Comparison of ENCODE assay signal across 29 cellular contexts in the genomic region with DNA sequence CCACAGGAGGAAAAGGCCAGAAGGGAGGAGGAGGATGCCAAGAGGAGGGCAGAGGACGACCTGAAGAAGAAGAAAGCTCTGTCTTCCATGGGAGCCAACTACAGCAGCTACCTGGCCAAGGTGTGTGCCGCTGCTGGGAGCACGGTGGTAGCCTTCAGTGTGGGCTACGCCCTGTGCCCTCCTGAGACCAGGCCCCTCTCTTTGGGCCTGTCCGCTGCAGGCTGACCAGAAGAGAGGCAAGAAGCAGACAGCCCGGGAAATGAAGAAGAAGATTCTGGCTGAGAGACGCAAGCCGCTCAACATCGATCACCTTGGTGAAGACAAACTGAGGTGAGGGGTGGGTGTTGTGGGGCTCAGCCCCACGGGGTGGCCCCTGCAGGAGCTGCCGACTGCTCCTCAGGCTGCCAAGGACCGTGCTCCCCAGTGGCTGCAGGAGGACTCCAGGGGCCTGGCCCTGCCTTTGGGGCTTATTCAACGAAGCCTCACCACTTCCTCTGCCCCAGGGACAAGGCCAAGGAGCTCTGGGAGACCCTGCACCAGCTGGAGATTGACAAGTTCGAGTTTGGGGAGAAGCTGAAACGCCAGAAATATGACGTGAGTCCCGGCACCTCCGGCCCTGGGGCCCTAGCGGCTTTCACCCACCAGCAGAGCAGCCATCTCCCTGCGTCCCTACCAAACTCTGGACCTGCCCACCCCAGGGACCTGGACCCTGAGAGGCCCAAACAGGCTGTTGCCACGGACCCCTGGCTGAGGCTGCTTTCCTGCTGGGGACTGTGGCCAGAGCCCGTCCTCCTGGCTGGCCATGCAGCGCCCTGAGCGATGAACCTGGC. TPM values are rescaled to one million over a fixed set of nuclear protein-coding genes. Genes with fewer than 3 reads are reported as not detected.
DNase-seq lines count a peak whose midpoint lies in the region; ATAC-seq, FAIRE-seq and TF ChIP-seq lines count a peak whose summit lies in the region.
"Had no signal": no experiment of that assay in that cellular context is flagged by ENCODE, and none has a peak within 500 bp of the region (broad histone marks: within the 10 kb centered on the region; RNA-seq: fewer than 3 reads in every experiment).

No MANE protein-coding gene starts in this region.

- TF ChIP-seq CTCF in RWPE2 (IDR thresholded peaks at IDR 0.05; ENCODE audit: poor library complexity, severe bottlenecking) (no peak), neural progenitor cell (IDR thresholded peaks at IDR 0.05) (no peak)

- DNase-seq in 8988T = peak; percentile 33
- peak; percentile 9 for DNase-seq in AG20443 (ENCODE audit: low spot score)
- peak; percentile 53 for DNase-seq in RWPE2 (ENCODE audit: low spot score)
- DNase-seq in neural progenitor cell (ENCODE audit: low spot score) = no peak
- DNase-seq in NCI-H1694 treated with DMSO at 0.1 percent for 48 hours (lab: John Stamatoyannopoulos, UW) = no peak
- no peak for DNase-seq in RCC 7860 (ENCODE audit: low spot score)
- DNase-seq: activated CD4-positive, alpha-beta T cell treated with anti-CD3 and anti-CD28 coated beads for 1 hour; activated CD8-positive, alpha-beta memory T cell treated with anti-CD3 and anti-CD28 coated beads, Interleukin-2, amount 10 ng/mL, durations not matched to agents 7 days and 5 days; activated naive CD4-positive, alpha-beta T cell treated with anti-CD3 and anti-CD28 coated beads for 36 hours; activated T-cell treated with anti-CD3 and anti-CD28 coated beads, Interleukin-2, amount 50 U/mL, for 72 hours; central memory CD4-positive, alpha-beta T cell; dermis blood vessel endothelial cell; DMS53; H9; Kasumi-1; NCI-H1694; NCI-H2171; NCI-H524; PC-9; sigmoid colon had no signal

- no peak for FAIRE-seq in RCC 7860 (lab: Jason Lieb, UNC)
- FAIRE-seq: astrocyte, G401.6 had no signal

- H3K27me3 ChIP-seq in RWPE2 (ENCODE audit: insufficient read depth, poor library complexity, severe bottlenecking) (no peaks in the 10 kb centered on the region), neural progenitor cell (no peaks in the 10 kb centered on the region)
- H3K27me3 ChIP-seq: ovary, tibial nerve had no signal

- H3K4me3 ChIP-seq in RWPE2 (ENCODE audit: severe bottlenecking) = no peak overlapping the region
- no peak overlapping the region for H3K4me3 ChIP-seq in neural progenitor cell
- H3K4me3 ChIP-seq: ovary, PC-9, sigmoid colon, SJCRH30, tibial nerve had no signal

- no peak overlapping the region for H3K4me3 Mint-ChIP-seq in neural progenitor cell
- H3K4me3 Mint-ChIP-seq: activated CD8-positive, alpha-beta memory T cell treated with anti-CD3 and anti-CD28 coated beads, Interleukin-2, amount 10 ng/mL, durations not matched to agents 7 days and 5 days; activated naive CD4-positive, alpha-beta T cell treated with anti-CD3 and anti-CD28 coated beads for 36 hours; activated T-cell treated with anti-CD3 and anti-CD28 coated beads, Interleukin-2, amount 50 U/mL, for 72 hours; H9; memory B cell had no signal

- H2AFZ ChIP-seq in neural progenitor cell (replicated peaks) = no peak overlapping the region
- H2AFZ ChIP-seq: PC-9 had no signal

- H3K27ac Mint-ChIP-seq in neural progenitor cell = peak overlapping the region; percentile 74
- H3K27ac Mint-ChIP-seq: activated CD8-positive, alpha-beta memory T cell treated with anti-CD3 and anti-CD28 coated beads, Interleukin-2, amount 10 ng/mL, durations not matched to agents 7 days and 5 days; activated naive CD4-positive, alpha-beta T cell treated with anti-CD3 and anti-CD28 coated beads for 36 hours; activated T-cell treated with anti-CD3 and anti-CD28 coated beads, Interleukin-2, amount 50 U/mL, for 72 hours; H9; memory B cell had no signal

- H3K9ac ChIP-seq in neural progenitor cell = no peak overlapping the region

- peaks cover 16% of the 10 kb centered on the region for H3K4me1 Mint-ChIP-seq in neural progenitor cell

- H3K27me3 Mint-ChIP-seq in neural progenitor cell (ENCODE audit: insufficient read depth, low read depth) = peaks cover 16% of the 10 kb centered on the region

- H3K36me3 Mint-ChIP-seq in neural progenitor cell = no peaks in the 10 kb centered on the region
- H3K36me3 Mint-ChIP-seq: activated CD8-positive, alpha-beta memory T cell treated with anti-CD3 and anti-CD28 coated beads, Interleukin-2, amount 10 ng/mL, durations not matched to agents 7 days and 5 days had no signal

- H4K20me1 ChIP-seq in neural progenitor cell (ENCODE audit: low read depth) = no peaks in the 10 kb centered on the region

- no peak overlapping the region for H3K4me2 ChIP-seq in neural progenitor cell
- H3K4me2 ChIP-seq: PC-9 had no signal

- H3K27ac ChIP-seq in RWPE2 (ENCODE audit: poor library complexity, severe bottlenecking) (no peak overlapping the region), neural progenitor cell (no peak overlapping the region)
- H3K27ac ChIP-seq: HL-60, ovary, PC-9, sigmoid colon, SJCRH30, tibial nerve had no signal

- no peaks in the 10 kb centered on the region for H3K79me2 ChIP-seq in neural progenitor cell (ENCODE audit: low read depth)

- no peaks in the 10 kb centered on the region for H3K4me1 ChIP-seq in RWPE2 (ENCODE audit: insufficient read depth, poor library complexity, severe bottlenecking)
- no peaks in the 10 kb centered on the region for H3K4me1 ChIP-seq in neural progenitor cell
- H3K4me1 ChIP-seq: SJCRH30 had no signal

- no peak for ATAC-seq in RWPE2 (ENCODE audit: low read depth)
- no peak for ATAC-seq in HG02884 (IDR thresholded peaks at IDR 0.05; ENCODE audit: unreplicated experiment)
- ATAC-seq: activated CD8-positive, alpha-beta memory T cell treated with anti-CD3 and anti-CD28 coated beads, Interleukin-2, amount 10 ng/mL, durations not matched to agents 7 days and 5 days; activated T-cell treated with anti-CD3 and anti-CD28 coated beads, Interleukin-2, amount 50 U/mL, for 72 hours had no signal

- no peaks in the 10 kb centered on the region for H3K9me3 Mint-ChIP-seq in neural progenitor cell
- H3K9me3 Mint-ChIP-seq: activated naive CD4-positive, alpha-beta T cell treated with anti-CD3 and anti-CD28 coated beads for 36 hours; activated T-cell treated with anti-CD3 and anti-CD28 coated beads, Interleukin-2, amount 50 U/mL, for 72 hours; H9 had no signal

- H3K9me3 ChIP-seq in RWPE2 (ENCODE audit: severe bottlenecking) (no peaks in the 10 kb centered on the region), neural progenitor cell (ENCODE audit: low read depth) (no peaks in the 10 kb centered on the region)
- H3K9me3 ChIP-seq: ovary, sigmoid colon, SJCRH30, tibial nerve had no signal

- H3K36me3 ChIP-seq in RWPE2 (ENCODE audit: low read depth) = no peaks in the 10 kb centered on the region
- H3K36me3 ChIP-seq in neural progenitor cell = no peaks in the 10 kb centered on the region
- H3K36me3 ChIP-seq: ovary, sigmoid colon, SJCRH30, tibial nerve had no signal

- no peaks in the 10 kb centered on the region for H3F3A ChIP-seq in neural progenitor cell (ENCODE audit: low read depth)

RNA-seq across cellular contexts. Expression of a gene that starts 12.6 kb away (rescaled TPM):
- total RNA-seq in neural progenitor cell (ENCODE audit: low replicate concordance) = 43.2 and 82.1 TPM in 2 replicates

RNA-seq across cellular contexts. Expression of a gene that starts 15.0 kb away (rescaled TPM):
- 0.40 and 0.92 TPM in 2 replicates for total RNA-seq in neural progenitor cell (ENCODE audit: low replicate concordance)
- total RNA-seq: astrocyte, dermis blood vessel endothelial cell, H9, kidney epithelial cell, PC-9 had no signal

RNA-seq across cellular contexts. Expression of a gene that starts 42.8 kb away (rescaled TPM):
- not detected in 2 replicates for total RNA-seq in neural progenitor cell (ENCODE audit: low replicate concordance)
- total RNA-seq: activated CD8-positive, alpha-beta memory T cell treated with anti-CD3 and anti-CD28 coated beads, Interleukin-2, amount 10 ng/mL, durations not matched to agents 7 days and 5 days; activated T-cell treated with anti-CD3 and anti-CD28 coated beads, Interleukin-2, amount 50 U/mL, for 72 hours; astrocyte; dermis blood vessel endothelial cell; H9; kidney epithelial cell; ovary; PC-9; sigmoid colon; tibial nerve had no signal

Comparison
In these comparisons a context has a peak if more than half of its experiments do, and no peak if none do; other contexts are left out.
1. DNase-seq: peak in 8988T (single experiment), AG20443 (single experiment) and RWPE2 (single experiment); none in neural progenitor cell (single experiment), NCI-H1694 treated with DMSO at 0.1 percent for 48 hours (single experiment) and RCC 7860 (single experiment).